21 cellular contexts compared by ENCODE assay signal in genomic region chr9:14231196-14231990, GRCh38.
"Had no signal": no experiment of that assay in that cellular context is flagged by ENCODE, and none has a peak within 500 bp of the region (broad histone marks: within the 10 kb centered on the region; RNA-seq: fewer than 3 reads in every experiment).

No MANE protein-coding gene starts in this region.

- H3K36me3 ChIP-seq: neutrophil, upper lobe of left lung, WERI-Rb-1 had no signal

- DNase-seq: activated CD4-positive, CD25-positive, alpha-beta regulatory T cell treated with anti-CD3 and anti-CD28 coated beads, Interleukin-2, amount 50 U/mL, for 72 hours; activated T-cell treated with anti-CD3 and anti-CD28 coated beads, Interleukin-2, amount 50 U/mL, for 1 hour; aorta; central memory CD4-positive, alpha-beta T cell; dermis blood vessel endothelial cell; effector CD8-positive, alpha-beta T cell; foreskin keratinocyte; naive thymus-derived CD8-positive, alpha-beta T cell; stimulated activated CD4-positive, alpha-beta T cell treated with anti-CD3 and anti-CD28 coated beads, Interleukin-2, amount 100 ng/mL, for 48 hours; stimulated activated CD8-positive, alpha-beta memory T cell treated with anti-CD3 and anti-CD28 coated beads, Interleukin-4, amount 100 ng/mL, for 48 hours; stimulated activated naive CD4-positive, alpha-beta T cell; T-cell; upper lobe of left lung; WERI-Rb-1 had no signal

- FAIRE-seq: TTC549 had no signal

- H3K4me1 ChIP-seq: foreskin keratinocyte, parathyroid adenoma had no signal

- H3K9me3 Mint-ChIP-seq: T-cell had no signal

- H3K27me3 Mint-ChIP-seq: brain; naive thymus-derived CD8-positive, alpha-beta T cell; T-cell had no signal

- H3K9ac ChIP-seq: parathyroid adenoma had no signal

- H3K27me3 ChIP-seq: foreskin keratinocyte, neutrophil, upper lobe of left lung had no signal

- H3K36me3 Mint-ChIP-seq: activated naive CD4-positive, alpha-beta T cell treated with anti-CD3 and anti-CD28 coated beads, Interleukin-2, amount 50 U/mL, for 72 hours; naive thymus-derived CD8-positive, alpha-beta T cell; T-cell had no signal

- H3K27ac Mint-ChIP-seq: activated naive CD4-positive, alpha-beta T cell treated with anti-CD3 and anti-CD28 coated beads, Interleukin-2, amount 50 U/mL, for 72 hours; brain; naive thymus-derived CD8-positive, alpha-beta T cell; T-cell had no signal

- H3K9me3 ChIP-seq: neutrophil, upper lobe of left lung had no signal

- H2AFZ ChIP-seq: parathyroid adenoma had no signal

- ATAC-seq: activated naive CD4-positive, alpha-beta T cell treated with anti-CD3 and anti-CD28 coated beads, Interleukin-2, amount 50 U/mL, for 72 hours; foreskin keratinocyte; left lobe of liver; naive thymus-derived CD8-positive, alpha-beta T cell; T-cell had no signal

- H3K4me3 ChIP-seq: lung, upper lobe of left lung had no signal

- H3K4me3 Mint-ChIP-seq: brain; naive thymus-derived CD8-positive, alpha-beta T cell; T-cell had no signal

- H3K4me1 Mint-ChIP-seq: naive thymus-derived CD8-positive, alpha-beta T cell; T-cell had no signal

- H3K27ac ChIP-seq: foreskin keratinocyte, neutrophil, parathyroid adenoma, WERI-Rb-1 had no signal
